ENCODE assay signal across 9 cellular contexts in genomic region chr3:57060089-57060829, GRCh38. TPM values are rescaled to one million over a fixed set of nuclear protein-coding genes. Genes with fewer than 3 reads are reported as not detected.
DNase-seq lines count a peak whose midpoint lies in the region; ATAC-seq, FAIRE-seq and TF ChIP-seq lines count a peak whose summit lies in the region.
"Had no signal": no experiment of that assay in that cellular context is flagged by ENCODE, and none has a peak within 500 bp of the region (broad histone marks: within the 10 kb centered on the region; RNA-seq: fewer than 3 reads in every experiment).

SPATA12 (plus strand) TSS chr3:57060664; CDS start chr3:57073695, 13,031 bp downstream.

- H3K4me3 ChIP-seq in endothelial cell of umbilical vein (replicated peaks in 1 of 3; ENCODE audit: insufficient read depth in 1 of 3, low read depth in 1 of 3, low read length in 3 of 3): no peak within 1 kb of the TSS
- no peak within 1 kb of the TSS for H3K4me3 ChIP-seq in mesendoderm (ENCODE audit: low read length)
- no peak within 1 kb of the TSS for H3K4me3 ChIP-seq in aorta (ENCODE audit: low read length in 2 of 2)

- no CpG with 5 or more reads among the region's 11 CpGs for WGBS in mesendoderm (ENCODE audit: extremely low coverage, insufficient coverage, low lambda C conversion rate)
- 68 to 71% methylated on average over 11 of the region's 11 CpGs for WGBS in aorta, 2 donors

- no peaks in the 10 kb centered on the region for H3K27me3 ChIP-seq in endothelial cell of umbilical vein (ENCODE audit: control insufficient read depth in 2 of 2, insufficient read depth in 2 of 2, low read length in 2 of 2)
- H3K27me3 ChIP-seq in mesendoderm (ENCODE audit: insufficient read depth, low read length, poor library complexity): no peaks in the 10 kb centered on the region
- H3K27me3 ChIP-seq in aorta (ENCODE audit: control insufficient read depth in 1 of 2, insufficient read depth in 2 of 2, low read length in 1 of 2): no peaks in the 10 kb centered on the region

- H3K36me3 ChIP-seq in endothelial cell of umbilical vein (ENCODE audit: control insufficient read depth in 2 of 2, extremely low read depth in 1 of 2, insufficient read depth in 2 of 2, low read length in 2 of 2) (no peaks in the 10 kb centered on the region), mesendoderm (ENCODE audit: control insufficient read depth, insufficient read depth, low read length) (no peaks in the 10 kb centered on the region), aorta (ENCODE audit: control insufficient read depth in 1 of 2, insufficient read depth in 2 of 2, low read length in 1 of 2) (no peaks in the 10 kb centered on the region)

- H3K56ac ChIP-seq in mesendoderm (ENCODE audit: low read length): peak within 1 kb of the TSS; percentile 76

- no peak within 1 kb of the TSS for H2BK15ac ChIP-seq in mesendoderm (replicated peaks; ENCODE audit: low read depth)

- dilution Hi-C loops in endothelial cell of umbilical vein (cut with MboI; ENCODE audit: extremely low pct_ligation_motif_present, low sequenced_read_pairs): no loop called here

- peaks cover 1% of the 10 kb centered on the region for H3K79me1 ChIP-seq in mesendoderm (ENCODE audit: low read length)

- intact Hi-C loops in endothelial cell of umbilical vein (cut with micrococcal nuclease): loop anchor here (2.0 to 5.0 kb wide), 2 partner anchors 19 to 53 kb away; no protein-coding TSS in a partner anchor
- intact Hi-C loops in aorta (cut with DNase I): loop anchor here in 1 of 2 donors (5.0 kb wide), 1 partner anchor 48 kb away; no protein-coding TSS in a partner anchor

- H3K9me1 ChIP-seq in endothelial cell of umbilical vein (replicated peaks; ENCODE audit: control insufficient read depth, extremely low read depth, insufficient read depth, low read length): no peaks in the 10 kb centered on the region

- BruUV-seq in endothelial cell of umbilical vein (replicated peaks; lab: Mats Ljungman, UMichigan): no TSS peak

- H3K4me2 ChIP-seq in endothelial cell of umbilical vein (ENCODE audit: insufficient read depth, low read length): peak within 1 kb of the TSS; percentile 31
- no peak within 1 kb of the TSS for H3K4me2 ChIP-seq in mesendoderm (ENCODE audit: low read length)

- no peak within 1 kb of the TSS for H3K9ac ChIP-seq in endothelial cell of umbilical vein (replicated peaks; ENCODE audit: extremely low read depth, insufficient read depth, low read length)
- peak within 1 kb of the TSS; percentile 41 for H3K9ac ChIP-seq in mesendoderm (ENCODE audit: low read length)

- peak within 1 kb of the TSS; percentile 25 for H3K27ac ChIP-seq in endothelial cell of umbilical vein (ENCODE audit: insufficient read depth, low read depth, low read length)
- H3K27ac ChIP-seq in mesendoderm (ENCODE audit: low read depth, low read length): peak within 1 kb of the TSS; percentile 69
- H3K27ac ChIP-seq in aorta (ENCODE audit: low read depth in 1 of 2, low read length in 2 of 2): no peak within 1 kb of the TSS

- H3K18ac ChIP-seq in mesendoderm (ENCODE audit: low read length): no peak within 1 kb of the TSS

- H2BK5ac ChIP-seq in mesendoderm (ENCODE audit: low read length): no peak within 1 kb of the TSS

- no peak within 1 kb of the TSS for H3K4ac ChIP-seq in mesendoderm (ENCODE audit: low read depth, low read length)

- H4K5ac ChIP-seq in mesendoderm (ENCODE audit: low read length): no peak within 1 kb of the TSS

- no peak for TF ChIP-seq CTCF in endothelial cell of umbilical vein (IDR thresholded peaks at IDR 0.05; ENCODE audit: extremely low read depth in 1 of 2, insufficient read depth in 1 of 2, low read depth in 1 of 2, low read length in 2 of 2)

- POLR2A ChIA-PET in endothelial cell of umbilical vein (lab: Charles Lee): no interaction called here

- CTCF ChIA-PET in endothelial cell of umbilical vein (lab: Charles Lee): interaction anchor here (0.6 to 1.5 kb wide), 7 partner anchors 8 to 261 kb away, joined by 3 to 8 read pairs (median 3); no protein-coding TSS in a partner anchor

- peak; percentile 91 for ATAC-seq in aorta (ENCODE audit: low FRiP score)

- FAIRE-seq in endothelial cell of umbilical vein (lab: Jason Lieb, UNC): peak; percentile 99
- FAIRE-seq: A204.1 had no signal

- peak within 1 kb of the TSS; percentile 30 for H2AFZ ChIP-seq in endothelial cell of umbilical vein (ENCODE audit: low read depth, low read length)

- H3K79me2 ChIP-seq in endothelial cell of umbilical vein (ENCODE audit: control insufficient read depth, insufficient read depth, low read length) (no peaks in the 10 kb centered on the region), mesendoderm (ENCODE audit: control insufficient read depth, insufficient read depth, low read length) (no peaks in the 10 kb centered on the region)

- H3K23ac ChIP-seq in mesendoderm (ENCODE audit: low read length): no peak within 1 kb of the TSS

- no peaks in the 10 kb centered on the region for H4K20me1 ChIP-seq in endothelial cell of umbilical vein (replicated peaks; ENCODE audit: control insufficient read depth, extremely low read depth, insufficient read depth, low read length)

- peak; percentile 41 for DNase-seq in DMS153 (lab: John Stamatoyannopoulos, UW)
- DNase-seq in DMS153 treated with DMSO at 0.1 percent for 48 hours (lab: John Stamatoyannopoulos, UW; ENCODE audit: unreplicated experiment): no peak
- DNase-seq in NOMO-1 treated with DMSO at 0.1 percent for 48 hours (lab: John Stamatoyannopoulos, UW; ENCODE audit: unreplicated experiment): peak; percentile 56
- peak; percentile 95 for DNase-seq in endothelial cell of umbilical vein (ENCODE audit: low read depth, low spot score)
- DNase-seq in mesendoderm: peak; percentile 98
- peak; percentile 83 to 87 for DNase-seq in aorta
- no peak for DNase-seq in activated T-cell treated with anti-CD3 and anti-CD28 coated beads, Interleukin-2, amount 50 U/mL, for 1 hour
- no peak for DNase-seq in DMS114 treated with DMSO at 0.1 percent for 48 hours (lab: John Stamatoyannopoulos, UW; ENCODE audit: unreplicated experiment)

- no peak within 1 kb of the TSS for H2BK120ac ChIP-seq in mesendoderm (ENCODE audit: low read depth, low read length)

- TF ChIP-seq POLR2A in endothelial cell of umbilical vein (IDR thresholded peaks at IDR 0.05; ENCODE audit: low read depth, low read length): no peak

- H2AK5ac ChIP-seq in mesendoderm (ENCODE audit: low read length): no peak within 1 kb of the TSS

- H3K9me3 ChIP-seq in endothelial cell of umbilical vein (replicated peaks; ENCODE audit: control insufficient read depth, insufficient read depth, low read length) (no peaks in the 10 kb centered on the region), aorta (ENCODE audit: control insufficient read depth, low read length) (no peaks in the 10 kb centered on the region)

- no peak within 1 kb of the TSS for H4K8ac ChIP-seq in mesendoderm (ENCODE audit: low read depth, low read length)

- H3K4me1 ChIP-seq in endothelial cell of umbilical vein (ENCODE audit: control insufficient read depth, extremely low read depth, insufficient read depth, low read length) (peaks cover 23% of the 10 kb centered on the region), mesendoderm (ENCODE audit: control insufficient read depth, low read depth, low read length) (peaks cover 2% of the 10 kb centered on the region), aorta (ENCODE audit: control insufficient read depth in 1 of 2, insufficient read depth in 2 of 2, low read length in 2 of 2) (no peaks in the 10 kb centered on the region)

TF ChIP-seq in endothelial cell of umbilical vein, 7 proteins besides CTCF, POLR2A, EP300 and RAD21:
- TF ChIP-seq POLR2AphosphoS5 (IDR thresholded peaks at IDR 0.05; ENCODE audit: insufficient read depth, low read depth, low read length) (peak; percentile 54), GATA2 (IDR thresholded peaks at IDR 0.05; ENCODE audit: insufficient read depth, insufficient read length, low read depth, low read length) (peak; percentile 19), JUN (IDR thresholded peaks at IDR 0.05; ENCODE audit: borderline replicate concordance, insufficient read depth, insufficient read length, low read depth) (peak; percentile 80), MAX (IDR thresholded peaks at IDR 0.05; ENCODE audit: insufficient read depth, insufficient read length) (peak; percentile 75), FOS (IDR thresholded peaks at IDR 0.05; ENCODE audit: borderline replicate concordance, insufficient read depth, low read length) (peak; percentile 98), EZH2 (IDR thresholded peaks at IDR 0.05; ENCODE audit: borderline replicate concordance, low read depth, low read length, severe bottlenecking) (no peak), MYC (IDR thresholded peaks at IDR 0.05; ENCODE audit: low read depth, low read length) (no peak)
TF ChIP-seq in endothelial cell of umbilical vein: peak in this region for 5.

RNA-seq across cellular contexts. Expression of gene SPATA12, which starts in this region (rescaled TPM):
- total RNA-seq in endothelial cell of umbilical vein: 0.14 TPM in 1 of 2 replicates, not detected in the other
- polyA plus RNA-seq in endothelial cell of umbilical vein: 0.13 and 0.18 TPM in 2 replicates
- polyA plus RNA-seq in endothelial cell of umbilical vein (2011; cell fraction: cytosol; rRNA removed): 0.13 and 0.14 TPM in 2 replicates
- 0.17 and 0.20 TPM in 2 replicates for polyA plus RNA-seq in endothelial cell of umbilical vein (2011; cell fraction: nucleus; rRNA removed)
- polyA plus RNA-seq in endothelial cell of umbilical vein (2012): 0.11 and 0.20 TPM in 2 replicates
- 0.22 TPM in 1 of 2 replicates, not detected in the other for polyA minus RNA-seq in endothelial cell of umbilical vein
- not detected for polyA minus RNA-seq in endothelial cell of umbilical vein (2011; cell fraction: cytosol; rRNA and poly(A)+ RNA removed)
- not detected in 2 replicates for polyA minus RNA-seq in endothelial cell of umbilical vein (2011; cell fraction: nucleus; rRNA and poly(A)+ RNA removed)
- 0.49 TPM for polyA plus RNA-seq in mesendoderm (2013, experiment 1 of 2)
- polyA plus RNA-seq in mesendoderm (2013, experiment 2 of 2): 0.56 TPM
- total RNA-seq in aorta: not detected
- polyA plus RNA-seq in aorta: not detected

Comparison
In these comparisons a context has a peak if more than half of its experiments do, and no peak if none do; other contexts are left out.
1. DNase-seq: peak in DMS153 (single experiment), NOMO-1 treated with DMSO at 0.1 percent for 48 hours (single experiment) and mesendoderm (single experiment); none in DMS153 treated with DMSO at 0.1 percent for 48 hours (single experiment), activated T-cell treated with anti-CD3 and anti-CD28 coated beads, Interleukin-2, amount 50 U/mL, for 1 hour (single experiment) and DMS114 treated with DMSO at 0.1 percent for 48 hours (single experiment).
2. Peak in DNase-seq, H3K27ac ChIP-seq and H3K4me2 ChIP-seq in endothelial cell of umbilical vein; RNA of the gene not detected or under 1 TPM.
3. Peak in DNase-seq and ATAC-seq in aorta; RNA of the gene not detected or under 1 TPM.